In the genomic region with DNA sequence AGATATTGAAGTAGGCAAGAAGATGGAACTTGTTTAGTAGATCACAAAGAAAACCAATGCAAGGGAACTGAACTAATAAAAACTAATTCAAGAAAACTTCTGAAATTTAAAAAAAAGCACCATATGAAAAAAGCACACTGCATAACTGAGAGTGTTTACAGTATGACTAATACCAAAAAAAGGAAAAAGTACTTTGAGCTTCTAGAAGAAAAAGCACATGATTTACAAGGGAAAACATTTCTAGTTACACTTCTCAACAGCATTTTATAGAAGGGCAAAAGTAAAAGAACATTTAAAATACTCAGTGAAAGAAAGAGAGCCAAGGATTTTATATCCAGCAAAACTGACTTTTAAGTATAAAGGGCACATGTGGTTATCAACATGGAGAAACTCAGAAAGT, we compare ENCODE assay signal across 17 cellular contexts.
DNase-seq lines count a peak whose midpoint lies in the region; ATAC-seq, FAIRE-seq and TF ChIP-seq lines count a peak whose summit lies in the region.
"Had no signal": no experiment of that assay in that cellular context is flagged by ENCODE, and none has a peak within 500 bp of the region (broad histone marks: within the 10 kb centered on the region; RNA-seq: fewer than 3 reads in every experiment).

No MANE protein-coding gene starts in this region.

- H3K9me3 ChIP-seq in small intestine (ENCODE audit: control insufficient read depth, low read depth): no peaks in the 10 kb centered on the region
- H3K9me3 ChIP-seq: SJSA1, upper lobe of right lung had no signal

- no peak overlapping the region for H3K4me3 ChIP-seq in foreskin fibroblast (ENCODE audit: low read depth in 1 of 2, low read length in 2 of 2)
- no peak overlapping the region for H3K4me3 ChIP-seq in small intestine (ENCODE audit: low read depth in 1 of 2, low read length in 2 of 2)
- H3K4me3 ChIP-seq: SJSA1, upper lobe of right lung had no signal

- no peak for TF ChIP-seq CTCF in foreskin fibroblast (IDR thresholded peaks at IDR 0.05; ENCODE audit: low read depth, low read length)

- DNase-seq in A172 (ENCODE audit: low spot score) (peak; percentile 24), astrocyte of the hippocampus (ENCODE audit: low read depth, low spot score) (peak; percentile 21), foreskin fibroblast (peak; percentile 10 to 45), small intestine (no peak)
- DNase-seq: activated CD4-positive, alpha-beta T cell treated with anti-CD3 and anti-CD28 coated beads, Interleukin-2, amount 10 ng/mL, durations not matched to agents 7 days and 5 days; Caco-2; NCI-H1694; NCI-H446 treated with DMSO at 0.1 percent for 48 hours; nucleus accumbens; stimulated activated naive CD4-positive, alpha-beta T cell; upper lobe of right lung had no signal

- ATAC-seq in GM18868 (IDR thresholded peaks at IDR 0.05; ENCODE audit: unreplicated experiment) (peak; percentile 54), GM21367 (IDR thresholded peaks at IDR 0.05; ENCODE audit: unreplicated experiment) (no peak), HG03280 (IDR thresholded peaks at IDR 0.05; ENCODE audit: unreplicated experiment) (no peak), HG03571 (IDR thresholded peaks at IDR 0.05; ENCODE audit: unreplicated experiment) (no peak)
- ATAC-seq: upper lobe of right lung had no signal

- H3K4me1 ChIP-seq in small intestine (ENCODE audit: control insufficient read depth in 2 of 2, insufficient read depth in 1 of 2, low read depth in 1 of 2, low read length in 1 of 2): no peaks in the 10 kb centered on the region
- H3K4me1 ChIP-seq: upper lobe of right lung had no signal

- H3K27ac ChIP-seq in small intestine (ENCODE audit: low read depth in 1 of 2, low read length in 1 of 2): no peak overlapping the region
- H3K27ac ChIP-seq: SJSA1, upper lobe of right lung had no signal

- H3K36me3 ChIP-seq in small intestine (ENCODE audit: control insufficient read depth in 2 of 2, insufficient read depth in 2 of 2, low read length in 2 of 2): no peaks in the 10 kb centered on the region
- H3K36me3 ChIP-seq: SJSA1, upper lobe of right lung had no signal

- no peak for FAIRE-seq in small intestine (lab: Jason Lieb, UNC)
- FAIRE-seq: A204.1 had no signal

- H3K27me3 ChIP-seq in small intestine (ENCODE audit: control insufficient read depth in 2 of 2, insufficient read depth in 2 of 2, low read length in 2 of 2): no peaks in the 10 kb centered on the region
- H3K27me3 ChIP-seq: SJSA1, upper lobe of right lung had no signal
